ENCODE assay signal across 28 cellular contexts in the genomic region with DNA sequence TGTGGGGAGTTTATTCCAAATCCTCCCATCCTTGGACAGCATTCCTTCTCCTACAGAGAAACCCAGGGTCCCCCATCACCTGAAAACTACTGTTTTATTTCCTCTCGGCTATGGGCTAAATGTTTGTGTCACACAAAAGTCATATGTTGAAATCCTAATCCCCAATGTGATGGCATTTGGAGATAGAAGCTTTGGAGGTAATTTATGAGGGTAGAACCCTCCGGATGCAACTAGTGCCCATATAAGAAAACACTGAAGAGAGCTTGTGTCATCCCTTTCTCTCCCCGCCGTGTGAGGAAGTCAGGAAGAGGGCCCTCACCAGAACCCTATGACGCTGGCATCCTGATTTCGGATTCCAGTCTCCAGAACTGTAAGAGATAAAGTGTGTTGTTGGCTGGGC.
"Had no signal": no experiment of that assay in that cellular context is flagged by ENCODE, and none has a peak within 500 bp of the region (broad histone marks: within the 10 kb centered on the region; RNA-seq: fewer than 3 reads in every experiment).

No MANE protein-coding gene starts in this region.

- H3K36me3 Mint-ChIP-seq: naive thymus-derived CD8-positive, alpha-beta T cell; natural killer cell treated with Interleukin-12 subunit alpha and Interleukin-12 subunit beta and Interleukin-15 and Interleukin-18, amount 100 ng/mL, for 72 hours; stimulated activated effector memory CD8-positive, alpha-beta T cell treated with anti-CD3 and anti-CD28 coated beads, Interleukin-12 subunit alpha, Interleukin-12 subunit beta, amount 100 ng/mL, for 72 hours; stimulated activated naive B cell treated with anti-CD40 and anti-IgM and Interleukin-4, amounts not matched to agents 10 μg/mL and 1 μg/mL and 100 μg/mL, for 72 hours; type B pancreatic cell had no signal

- H3K4me1 Mint-ChIP-seq: naive thymus-derived CD8-positive, alpha-beta T cell; stimulated activated effector memory CD8-positive, alpha-beta T cell treated with anti-CD3 and anti-CD28 coated beads, Interleukin-12 subunit alpha, Interleukin-12 subunit beta, amount 100 ng/mL, for 72 hours; stimulated activated naive B cell treated with anti-CD40 and anti-IgM and Interleukin-4, amounts not matched to agents 10 μg/mL and 1 μg/mL and 100 μg/mL, for 72 hours had no signal

- H3K4me3 Mint-ChIP-seq: naive thymus-derived CD8-positive, alpha-beta T cell; natural killer cell treated with Interleukin-12 subunit alpha and Interleukin-12 subunit beta and Interleukin-15 and Interleukin-18, amount 100 ng/mL, for 72 hours; nephron progenitor cell; neural crest cell; stimulated activated effector memory CD8-positive, alpha-beta T cell treated with anti-CD3 and anti-CD28 coated beads, Interleukin-12 subunit alpha, Interleukin-12 subunit beta, amount 100 ng/mL, for 72 hours; stimulated activated naive B cell treated with anti-CD40 and anti-IgM and Interleukin-4, amounts not matched to agents 10 μg/mL and 1 μg/mL and 100 μg/mL, for 72 hours; stimulated activated naive CD8-positive, alpha-beta T cell treated with anti-CD3 and anti-CD28 coated beads, Interleukin-15, Interleukin-2, amounts not matched to agents 100 ng/mL and 50 ng/mL, for 24 hours; type B pancreatic cell had no signal

- DNase-seq: naive thymus-derived CD8-positive, alpha-beta T cell; nephron progenitor cell; nucleus accumbens; pancreas; psoas muscle; right cardiac atrium; right lobe of liver; sigmoid colon; small intestine; stimulated activated CD4-positive, alpha-beta T cell treated with anti-CD3 and anti-CD28 coated beads, Interleukin-15, amount 100 ng/mL, for 24 hours; stimulated activated CD4-positive, alpha-beta T cell treated with anti-CD3 and anti-CD28 coated beads, Interleukin-2, amount 100 ng/mL, for 24 hours; stimulated activated CD4-positive, alpha-beta T cell treated with anti-CD3 and anti-CD28 coated beads, Interleukin-2, amount 100 ng/mL, for 48 hours; stimulated activated CD4-positive, alpha-beta T cell treated with anti-CD3 and anti-CD28 coated beads, Interleukin-4, amount 100 ng/mL, for 24 hours; stimulated activated naive B cell treated with anti-CD40 and anti-IgM and Interleukin-4, amounts not matched to agents 10 μg/mL and 1 μg/mL and 100 μg/mL, for 72 hours; stimulated activated naive CD4-positive, alpha-beta T cell treated with Interleukin-2 at 50 U/mL for 16 hours; stomach; thyroid gland; upper lobe of right lung; uterus had no signal

- H3K4me1 ChIP-seq: pancreas, right lobe of liver, sigmoid colon, stomach, thyroid gland, tibial nerve, upper lobe of right lung, uterus had no signal

- H3K27me3 Mint-ChIP-seq: progenitor cell of endocrine pancreas, type B pancreatic cell had no signal

- ATAC-seq: naive thymus-derived CD8-positive, alpha-beta T cell; natural killer cell treated with Interleukin-12 subunit alpha and Interleukin-12 subunit beta and Interleukin-15 and Interleukin-18, amount 100 ng/mL, for 72 hours; pancreas; psoas muscle; right cardiac atrium; right lobe of liver; stimulated activated effector memory CD8-positive, alpha-beta T cell treated with anti-CD3 and anti-CD28 coated beads, Interleukin-12 subunit alpha, Interleukin-12 subunit beta, amount 100 ng/mL, for 72 hours; stimulated activated naive B cell treated with anti-CD40 and anti-IgM and Interleukin-4, amounts not matched to agents 10 μg/mL and 1 μg/mL and 100 μg/mL, for 72 hours; upper lobe of right lung had no signal

- H3K27ac ChIP-seq: neutrophil, pancreas, psoas muscle, right lobe of liver, sigmoid colon, stomach, thoracic aorta, thyroid gland, tibial nerve, upper lobe of right lung, uterus had no signal

- H3K27ac Mint-ChIP-seq: natural killer cell treated with Interleukin-12 subunit alpha and Interleukin-12 subunit beta and Interleukin-15 and Interleukin-18, amount 100 ng/mL, for 72 hours; nephron progenitor cell; progenitor cell of endocrine pancreas; stimulated activated effector memory CD8-positive, alpha-beta T cell treated with anti-CD3 and anti-CD28 coated beads, Interleukin-12 subunit alpha, Interleukin-12 subunit beta, amount 100 ng/mL, for 72 hours; stimulated activated naive B cell treated with anti-CD40 and anti-IgM and Interleukin-4, amounts not matched to agents 10 μg/mL and 1 μg/mL and 100 μg/mL, for 72 hours; stimulated activated naive CD8-positive, alpha-beta T cell treated with anti-CD3 and anti-CD28 coated beads, Interleukin-15, Interleukin-2, amounts not matched to agents 100 ng/mL and 50 ng/mL, for 24 hours; type B pancreatic cell had no signal

- H3K36me3 ChIP-seq: neutrophil, pancreas, right lobe of liver, sigmoid colon, stomach, thoracic aorta, thyroid gland, tibial nerve, upper lobe of right lung, uterus had no signal

- H3K9me3 Mint-ChIP-seq: natural killer cell treated with Interleukin-12 subunit alpha and Interleukin-12 subunit beta and Interleukin-15 and Interleukin-18, amount 100 ng/mL, for 72 hours; neural crest cell; stimulated activated effector memory CD8-positive, alpha-beta T cell treated with anti-CD3 and anti-CD28 coated beads, Interleukin-12 subunit alpha, Interleukin-12 subunit beta, amount 100 ng/mL, for 72 hours; stimulated activated naive B cell treated with anti-CD40 and anti-IgM and Interleukin-4, amounts not matched to agents 10 μg/mL and 1 μg/mL and 100 μg/mL, for 72 hours; type B pancreatic cell had no signal

- H3K4me3 ChIP-seq: pancreas, psoas muscle, right lobe of liver, sigmoid colon, stomach, thoracic aorta, thyroid gland, tibial nerve, upper lobe of right lung, uterus had no signal

- H3K27me3 ChIP-seq: neutrophil, pancreas, right lobe of liver, sigmoid colon, stomach, thyroid gland, tibial nerve, upper lobe of right lung, uterus had no signal

- H3K9me3 ChIP-seq: neutrophil, pancreas, psoas muscle, right lobe of liver, sigmoid colon, stomach, thoracic aorta, thyroid gland, tibial nerve, upper lobe of right lung, uterus had no signal
